In the genomic region with DNA sequence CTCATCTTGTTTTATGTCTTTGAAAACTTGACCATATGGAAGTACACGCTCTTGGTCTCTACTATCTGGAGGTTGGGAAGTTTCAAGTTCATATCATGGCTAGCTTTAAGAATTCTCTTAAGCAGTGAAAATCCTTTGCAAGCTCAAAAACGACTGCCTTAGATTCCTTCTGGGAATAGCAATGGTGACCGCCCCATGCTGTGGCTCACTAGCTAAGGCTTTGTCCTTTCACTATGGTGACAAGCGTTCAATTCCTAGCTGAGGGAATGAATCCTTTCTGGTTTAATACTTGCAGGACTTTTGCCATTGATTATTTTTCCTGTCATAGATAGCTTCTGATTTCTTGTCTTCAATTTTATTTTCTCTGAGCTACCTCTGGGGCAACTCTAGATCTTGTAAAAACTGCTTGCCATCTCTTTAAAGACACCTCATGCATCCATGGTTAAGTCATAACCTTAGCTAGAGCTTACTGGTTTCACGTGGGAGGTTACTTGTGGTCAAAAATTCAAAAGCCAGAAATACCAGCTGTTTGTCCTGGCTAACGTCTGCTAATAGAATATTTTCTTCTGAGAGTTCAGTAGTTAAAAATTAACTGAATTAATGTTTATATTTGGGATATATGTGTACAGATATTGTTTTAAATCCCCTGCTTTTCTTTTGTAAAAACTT, we compare ENCODE assay signal across 18 cellular contexts.
DNase-seq lines count a peak whose midpoint lies in the region; ATAC-seq and TF ChIP-seq lines count a peak whose summit lies in the region.
"Had no signal": no experiment of that assay in that cellular context is flagged by ENCODE, and none has a peak within 500 bp of the region (broad histone marks: within the 10 kb centered on the region; RNA-seq: fewer than 3 reads in every experiment).

No MANE protein-coding gene starts in this region.

- peak; percentile 57 for ATAC-seq in HG02623 (IDR thresholded peaks at IDR 0.05; ENCODE audit: unreplicated experiment)
- ATAC-seq in Right ventricle myocardium superior (ENCODE audit: poor library complexity): no peak
- ATAC-seq: activated CD8-positive, alpha-beta memory T cell treated with anti-CD3 and anti-CD28 coated beads, Interleukin-2, amount 10 ng/mL, durations not matched to agents 7 days and 5 days; HepG2 had no signal

- intact Hi-C loops in A673 (cut with micrococcal nuclease; ENCODE audit: unreplicated experiment): no loop called here
- intact Hi-C loops in Right ventricle myocardium superior (cut with DNase I): no loop called here

- POLR2A ChIA-PET in A673 (lab: Charles Lee; ENCODE audit: low non-redundant PET): no interaction called here

- peak; percentile 37 for DNase-seq in AG20443 (ENCODE audit: low spot score)
- peak; percentile 52 for DNase-seq in NCI-H226
- DNase-seq in glomerular visceral epithelial cell (ENCODE audit: extremely low spot score): peak; percentile 52
- DNase-seq in HuH-7 (ENCODE audit: low spot score): no peak
- DNase-seq in GOT3 (lab: John Stamatoyannopoulos, UW): no peak
- DNase-seq in A673 (ENCODE audit: low spot score): no peak
- no peak for DNase-seq in Right ventricle myocardium superior
- DNase-seq: activated CD8-positive, alpha-beta memory T cell treated with anti-CD3 and anti-CD28 coated beads, Interleukin-2, amount 10 ng/mL, durations not matched to agents 7 days and 5 days; activated naive CD4-positive, alpha-beta T cell treated with Interleukin-2 at 50 U/mL for 16 hours; DMS53; erythroblast; NCI-H1694 treated with DMSO at 0.1 percent for 48 hours; NCI-H774; stimulated activated CD4-positive, alpha-beta T cell treated with anti-CD3 and anti-CD28 coated beads, Interleukin-2, amount 100 ng/mL, for 24 hours had no signal

- no peak for TF ChIP-seq CTCF in A673 (conservative IDR thresholded peaks at IDR 0.05; ENCODE audit: low read depth, low read length)

- no peak overlapping the region for H3K27ac ChIP-seq in A673 (ENCODE audit: low read depth, low read length, poor library complexity, severe bottlenecking)
- H3K27ac ChIP-seq: SJSA1 had no signal

- no peaks in the 10 kb centered on the region for H3K36me3 ChIP-seq in A673 (ENCODE audit: insufficient read depth, low read length, poor library complexity, severe bottlenecking)
- H3K36me3 ChIP-seq: HAP-1, SJSA1 had no signal

- H3K4me3 ChIP-seq in A673 (ENCODE audit: low read depth, low read length, poor library complexity, severe bottlenecking): no peak overlapping the region
- H3K4me3 ChIP-seq: HAP-1, SJSA1 had no signal

- no peaks in the 10 kb centered on the region for H3K27me3 ChIP-seq in A673 (replicated peaks; ENCODE audit: insufficient read depth, low read depth, low read length, poor library complexity)
- H3K27me3 ChIP-seq: SJSA1 had no signal

- BruUV-seq in A673 (replicated peaks; lab: Mats Ljungman, UMichigan): no TSS peak

- CTCF ChIA-PET in A673 (lab: Charles Lee): no interaction called here

- H3K9me3 ChIP-seq in A673 (ENCODE audit: low read depth, low read length, poor library complexity, severe bottlenecking): peaks cover 20% of the 10 kb centered on the region
- H3K9me3 ChIP-seq: HAP-1, SJSA1 had no signal

- no peaks in the 10 kb centered on the region for H3K4me1 ChIP-seq in A673 (ENCODE audit: insufficient read depth, low read length, poor library complexity, severe bottlenecking)
- H3K4me1 ChIP-seq: HAP-1, SJSA1 had no signal

Comparison
In these comparisons a context has a peak if more than half of its experiments do, and no peak if none do; other contexts are left out.
1. DNase-seq: peak in AG20443 (single experiment), NCI-H226 (single experiment) and glomerular visceral epithelial cell (single experiment); none in HuH-7 (single experiment), GOT3 (single experiment), A673 (single experiment) and Right ventricle myocardium superior (single experiment).